Comparison of ENCODE assay signal across 18 cellular contexts in genomic region chr15:64146520-64146884, GRCh38.
"Had no signal": no experiment of that assay in that cellular context is flagged by ENCODE, and none has a peak within 500 bp of the region (broad histone marks: within the 10 kb centered on the region; RNA-seq: fewer than 3 reads in every experiment).

No MANE protein-coding gene starts in this region.

- H3K9me3 Mint-ChIP-seq: activated T-cell treated with anti-CD3 and anti-CD28 coated beads, Interleukin-2, amount 50 U/mL, for 4 hours; immature natural killer cell; stimulated activated memory B cell treated with anti-CD40 and anti-IgM and Interleukin-4, amounts not matched to agents 10 μg/mL and 1 μg/mL and 100 μg/mL, for 72 hours had no signal

- DNase-seq: activated CD4-positive, alpha-beta T cell treated with anti-CD3 and anti-CD28 coated beads, Interleukin-2, amount 50 U/mL, for 1 hour; activated CD8-positive, alpha-beta memory T cell treated with anti-CD3 and anti-CD28 coated beads, Interleukin-2, amount 50 U/mL, for 4 hours; activated effector memory CD4-positive, alpha-beta T cell treated with anti-CD3 and anti-CD28 coated beads, Interleukin-2, amount 50 U/mL, for 16 hours; activated naive CD4-positive, alpha-beta T cell treated with anti-CD3 and anti-CD28 coated beads, Interleukin-2, amount 50 U/mL, for 16 hours; activated T-cell treated with anti-CD3 and anti-CD28 coated beads, Interleukin-2, amount 50 U/mL, for 4 hours; central memory CD4-positive, alpha-beta T cell; colonic mucosa; immature natural killer cell; lower lobe of right lung; SHP77 treated with DMSO at 0.1 percent for 48 hours; spleen; stimulated activated CD4-positive, alpha-beta T cell treated with anti-CD3 and anti-CD28 coated beads, Interleukin-4, amount 100 ng/mL, for 4 hours; T-helper 1 cell; T-helper 9 cell; uterus had no signal

- H3K27me3 ChIP-seq: thyroid gland had no signal

- H3K27ac ChIP-seq: colonic mucosa, lower lobe of right lung, spleen, uterus had no signal

- H3K36me3 ChIP-seq: uterus had no signal

- ATAC-seq: activated CD4-positive, CD25-positive, alpha-beta regulatory T cell treated with anti-CD3 and anti-CD28 coated beads, Interleukin-2, amount 50 U/mL, for 24 hours; activated T-cell treated with anti-CD3 and anti-CD28 coated beads, Interleukin-2, amount 50 U/mL, for 4 hours; lower lobe of right lung; stimulated activated memory B cell treated with anti-CD40 and anti-IgM and Interleukin-4, amounts not matched to agents 10 μg/mL and 1 μg/mL and 100 μg/mL, for 72 hours had no signal

- H3K4me3 Mint-ChIP-seq: activated T-cell treated with anti-CD3 and anti-CD28 coated beads, Interleukin-2, amount 50 U/mL, for 4 hours; immature natural killer cell; stimulated activated memory B cell treated with anti-CD40 and anti-IgM and Interleukin-4, amounts not matched to agents 10 μg/mL and 1 μg/mL and 100 μg/mL, for 72 hours had no signal

- H3K27me3 Mint-ChIP-seq: stimulated activated memory B cell treated with anti-CD40 and anti-IgM and Interleukin-4, amounts not matched to agents 10 μg/mL and 1 μg/mL and 100 μg/mL, for 72 hours had no signal

- H3K9me3 ChIP-seq: colonic mucosa, lower lobe of right lung, spleen, thyroid gland, uterus had no signal

- H3K4me3 ChIP-seq: colonic mucosa, lower lobe of right lung, spleen, thyroid gland, uterus had no signal
